In the genomic region with DNA sequence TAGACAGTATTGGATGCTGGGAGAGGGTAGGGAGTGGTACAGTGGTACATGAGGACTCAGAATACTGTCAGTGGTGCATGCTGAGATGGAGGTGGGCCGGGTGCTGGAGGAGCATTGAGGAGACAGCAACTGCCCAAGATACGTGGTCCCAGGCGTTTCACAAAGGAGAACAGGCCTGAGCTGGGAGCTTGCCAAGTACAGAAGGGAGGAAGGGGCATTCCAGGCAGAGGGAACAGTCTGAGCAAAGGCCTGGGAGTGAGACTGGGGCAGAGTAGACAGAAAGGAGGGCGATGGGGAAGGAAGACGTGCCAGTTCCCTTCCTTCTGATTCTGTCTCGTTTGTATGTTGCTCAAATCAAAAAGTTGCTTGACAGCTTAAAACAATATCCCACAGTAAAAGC, we compare ENCODE assay signal across 18 cellular contexts. TPM values are rescaled to one million over a fixed set of nuclear protein-coding genes. Genes with fewer than 3 reads are reported as not detected.
A peak's percentile ranks its signal among the peaks of the same experiment; 100 is the strongest.
DNase-seq lines count a peak whose midpoint lies in the region; ATAC-seq and TF ChIP-seq lines count a peak whose summit lies in the region.
"Had no signal": no experiment of that assay in that cellular context is flagged by ENCODE, and none has a peak within 500 bp of the region (broad histone marks: within the 10 kb centered on the region; RNA-seq: fewer than 3 reads in every experiment).

No MANE protein-coding gene starts in this region.

- H3K23ac ChIP-seq in H9 (ENCODE audit: insufficient read length, low read depth, low read length), result no peak overlapping the region

- intact Hi-C loops in ascending aorta (cut with DNase I), result no loop called here

- H3K4ac ChIP-seq in H9 (ENCODE audit: low read depth, low read length), result no peak overlapping the region

- H3K27me3 ChIP-seq in H9 (ENCODE audit: insufficient read depth, low read length) (no peaks in the 10 kb centered on the region), ascending aorta (no peaks in the 10 kb centered on the region), SJCRH30 (no peaks in the 10 kb centered on the region)
- H3K27me3 ChIP-seq: BLaER1 treated with 17β-estradiol and CSF1 and Interleukin-3, amounts not matched to agents 10 nM and 100 nM had no signal

- no peak for TF ChIP-seq CTCF in H9 (conservative IDR thresholded peaks at IDR 0.05)
- TF ChIP-seq CTCF in endothelial cell (IDR thresholded peaks at IDR 0.05; ENCODE audit: unreplicated experiment), result no peak
- no peak for TF ChIP-seq CTCF in ascending aorta (IDR thresholded peaks at IDR 0.05)

- H3K79me2 ChIP-seq in H9 (ENCODE audit: insufficient read depth, low read length), result no peaks in the 10 kb centered on the region

- H3K4me3 Mint-ChIP-seq in H9, result no peak overlapping the region
- no peak overlapping the region for H3K4me3 Mint-ChIP-seq in central memory CD8-positive, alpha-beta T cell
- no peak overlapping the region for H3K4me3 Mint-ChIP-seq in endothelial cell (ENCODE audit: unreplicated experiment)
- H3K4me3 Mint-ChIP-seq: B cell; CD4-positive, alpha-beta T cell; CD8-positive, alpha-beta T cell had no signal

- H3K4me3 ChIP-seq in ascending aorta, result no peak overlapping the region
- no peak overlapping the region for H3K4me3 ChIP-seq in SJCRH30
- H3K4me3 ChIP-seq: A549; BLaER1 treated with 17β-estradiol and CSF1 and Interleukin-3, amounts not matched to agents 10 nM and 100 nM had no signal

- no peak overlapping the region for H4K8ac ChIP-seq in H9 (replicated peaks; ENCODE audit: insufficient read length, low read depth, low read length)

- H2BK12ac ChIP-seq in H9 (ENCODE audit: insufficient read length, low read depth, low read length), result no peak overlapping the region

- no peaks in the 10 kb centered on the region for H3K79me1 ChIP-seq in H9 (ENCODE audit: insufficient read depth, low read depth, low read length, poor library complexity, severe bottlenecking)

- H3K23me2 ChIP-seq in H9 (ENCODE audit: insufficient read length, low read depth, low read length, poor library complexity, severe bottlenecking), result no peaks in the 10 kb centered on the region

- no CpG with 5 or more reads among the region's 6 CpGs for WGBS in H9 (ENCODE audit: extremely low coverage, insufficient read length, low lambda C conversion rate)

- no peak overlapping the region for H3K27ac ChIP-seq in H9 (ENCODE audit: insufficient read length, low read depth, low read length)
- H3K27ac ChIP-seq in ascending aorta, result no peak overlapping the region
- no peak overlapping the region for H3K27ac ChIP-seq in SJCRH30
- H3K27ac ChIP-seq: 22Rv1; A549; BLaER1 treated with 17β-estradiol and CSF1 and Interleukin-3, amounts not matched to agents 10 nM and 100 nM; C4-2B had no signal

- H3K9me3 ChIP-seq in H9 (ENCODE audit: control insufficient read depth, low read depth, low read length) (no peaks in the 10 kb centered on the region), ascending aorta (no peaks in the 10 kb centered on the region), SJCRH30 (replicated peaks) (no peaks in the 10 kb centered on the region)
- H3K9me3 ChIP-seq: Caco-2 had no signal

- no peak overlapping the region for H3K18ac ChIP-seq in H9 (ENCODE audit: insufficient read length, low read depth, low read length)

- H4K5ac ChIP-seq in H9 (ENCODE audit: insufficient read length, low read depth, low read length), result no peak overlapping the region

- no peak for DNase-seq in H9
- DNase-seq in central memory CD8-positive, alpha-beta T cell (ENCODE audit: low spot score in 2 of 2), result no peak
- DNase-seq in endothelial cell (ENCODE audit: low spot score), result no peak
- no peak for DNase-seq in ascending aorta (ENCODE audit: low spot score in 2 of 2)
- no peak for DNase-seq in SJCRH30
- DNase-seq: AML-193; Caco-2; Calu3; CD4-positive, alpha-beta T cell; CD8-positive, alpha-beta T cell; DMS79 treated with DMSO at 0.1 percent for 48 hours; GF-D8 had no signal

- H2AFZ ChIP-seq in H9 (ENCODE audit: low read length), result no peak overlapping the region

- H3K27ac Mint-ChIP-seq in H9 (peak overlapping the region in 2 of 3 experiments; percentile 23 to 59; a peak in 3 of 7 replicates), endothelial cell (ENCODE audit: unreplicated experiment) (peak overlapping the region; percentile 23)
- H3K27ac Mint-ChIP-seq in central memory CD8-positive, alpha-beta T cell (ENCODE audit: low read depth), result peak overlapping the region; percentile 61
- H3K27ac Mint-ChIP-seq: B cell; CD4-positive, alpha-beta T cell; CD8-positive, alpha-beta T cell had no signal

- H4K20me1 ChIP-seq in H9 (ENCODE audit: control insufficient read depth, insufficient read depth, insufficient read length), result no peaks in the 10 kb centered on the region
- H4K20me1 ChIP-seq: BLaER1 treated with 17β-estradiol and CSF1 and Interleukin-3, amounts not matched to agents 10 nM and 100 nM had no signal

- no peak overlapping the region for H2BK20ac ChIP-seq in H9 (ENCODE audit: low read depth, low read length, poor library complexity, severe bottlenecking)

- no peak overlapping the region for H2BK5ac ChIP-seq in H9 (ENCODE audit: insufficient read length, low read length)

- ATAC-seq in central memory CD8-positive, alpha-beta T cell (replicated peaks; ENCODE audit: extremely low read depth, poor library complexity, severe bottlenecking), result no peak
- ATAC-seq in GM19452 (IDR thresholded peaks at IDR 0.05; ENCODE audit: unreplicated experiment), result no peak
- ATAC-seq: A549; CD8-positive, alpha-beta T cell had no signal

- H3K9me3 Mint-ChIP-seq in H9, result no peaks in the 10 kb centered on the region; a peak in 3 of 5 replicates
- H3K9me3 Mint-ChIP-seq in central memory CD8-positive, alpha-beta T cell, result no peaks in the 10 kb centered on the region
- no peaks in the 10 kb centered on the region for H3K9me3 Mint-ChIP-seq in endothelial cell (ENCODE audit: unreplicated experiment)
- H3K9me3 Mint-ChIP-seq: CD4-positive, alpha-beta T cell had no signal

- H3K36me3 ChIP-seq in ascending aorta (no peaks in the 10 kb centered on the region), SJCRH30 (no peaks in the 10 kb centered on the region)

- H3K27me3 Mint-ChIP-seq in H9 (ENCODE audit: low read depth) (peaks cover 2% of the 10 kb centered on the region; the same call in 1 of the 2 replicates), endothelial cell (ENCODE audit: unreplicated experiment) (peaks cover 2% of the 10 kb centered on the region)
- no peaks in the 10 kb centered on the region for H3K27me3 Mint-ChIP-seq in central memory CD8-positive, alpha-beta T cell
- H3K27me3 Mint-ChIP-seq: B cell; CD4-positive, alpha-beta T cell had no signal

- no peak overlapping the region for H3K14ac ChIP-seq in H9 (ENCODE audit: insufficient read depth, low read length)

- H3K36me3 Mint-ChIP-seq in H9 (ENCODE audit: insufficient read depth in 1 of 3, low read depth in 3 of 3), result peaks cover 10 to 34% (median 34%) of the 10 kb centered on the region in 3 experiments
- peaks cover 4% of the 10 kb centered on the region for H3K36me3 Mint-ChIP-seq in central memory CD8-positive, alpha-beta T cell (ENCODE audit: insufficient read depth)
- H3K36me3 Mint-ChIP-seq in endothelial cell (ENCODE audit: low read depth, unreplicated experiment), result no peaks in the 10 kb centered on the region

- H2BK120ac ChIP-seq in H9 (ENCODE audit: low read depth, low read length, poor library complexity, severe bottlenecking), result no peak overlapping the region

- H3K56ac ChIP-seq in H9 (ENCODE audit: insufficient read length, low read depth, low read length), result no peak overlapping the region

- H3K9ac ChIP-seq in H9 (ENCODE audit: extremely low read depth, insufficient read length, low read length), result no peak overlapping the region
- H3K9ac ChIP-seq: BLaER1 treated with 17β-estradiol and CSF1 and Interleukin-3, amounts not matched to agents 10 nM and 100 nM had no signal

- no peaks in the 10 kb centered on the region for H3K4me1 ChIP-seq in H9 (ENCODE audit: insufficient read depth, low read length)
- H3K4me1 ChIP-seq in ascending aorta, result no peaks in the 10 kb centered on the region
- H3K4me1 ChIP-seq in SJCRH30, result no peaks in the 10 kb centered on the region
- H3K4me1 ChIP-seq: A549, Caco-2 had no signal

- 0 out of 4 replicates have a peak, but pooled peaks cover 0 to under 1% of the 10 kb centered on the region in 2 experiments for H3K4me1 Mint-ChIP-seq in H9
- peaks cover 18% of the 10 kb centered on the region for H3K4me1 Mint-ChIP-seq in central memory CD8-positive, alpha-beta T cell
- peaks cover 9% of the 10 kb centered on the region for H3K4me1 Mint-ChIP-seq in endothelial cell (ENCODE audit: unreplicated experiment)
- H3K4me1 Mint-ChIP-seq: B cell had no signal

- H2BK15ac ChIP-seq in H9 (ENCODE audit: low read depth, low read length), result no peak overlapping the region

- H2AK5ac ChIP-seq in H9 (ENCODE audit: insufficient read length, low read length), result no peak overlapping the region

- no peak overlapping the region for H3T11ph ChIP-seq in H9 (ENCODE audit: low read length)

- no peak overlapping the region for H4K91ac ChIP-seq in H9 (ENCODE audit: insufficient read length, low read depth, low read length)

- no peak overlapping the region for H3K4me2 ChIP-seq in H9 (ENCODE audit: insufficient read depth, insufficient read length, low read length)
- H3K4me2 ChIP-seq: A549; BLaER1 treated with 17β-estradiol and CSF1 and Interleukin-3, amounts not matched to agents 10 nM and 100 nM had no signal

RNA-seq across cellular contexts. Expression of a gene that starts 15.2 kb away (rescaled TPM):
- total RNA-seq in H9 (2021), result 18.0 and 18.5 TPM in 2 replicates
- total RNA-seq in endothelial cell (ENCODE audit: unreplicated experiment), result 1.7 TPM
- total RNA-seq in ascending aorta, result 0.53 TPM
- 2.2 and 2.7 TPM in 2 replicates for total RNA-seq in SJCRH30 (2014; rRNA removed; shearing (Covaris generic))

RNA-seq across cellular contexts. Expression of a gene that starts 26.3 kb away (rescaled TPM):
- total RNA-seq in H9 (2021) (44.5 and 46.3 TPM in 2 replicates), endothelial cell (ENCODE audit: unreplicated experiment) (17.2 TPM), ascending aorta (13.0 TPM)
- 29.2 and 32.0 TPM in 2 replicates for total RNA-seq in SJCRH30 (2014; rRNA removed; shearing (Covaris generic))
